ENCODE assay signal across 8 cellular contexts in genomic region chr1:54199765-54200518, GRCh38. TPM values are rescaled to one million over a fixed set of nuclear protein-coding genes. Genes with fewer than 3 reads are reported as not detected.
DNase-seq lines count a peak whose midpoint lies in the region; ATAC-seq and TF ChIP-seq lines count a peak whose summit lies in the region.

Gene CYB5RL, minus strand, starts transcription at chr1:54200030. Its CDS starts 4,414 bp downstream, at chr1:54195616.
Gene MRPL37, plus strand, starts transcription at chr1:54200167. Its CDS starts 77 bp downstream, at chr1:54200244.

- 0 to 1% methylated on average over 29 to 51 of the region's 51 CpGs for WGBS in testis, 2 donors

- TF ChIP-seq CTCF in GM10266 (IDR thresholded peaks at IDR 0.05; ENCODE audit: control insufficient read depth, insufficient read depth, low read depth, missing control alignments), result no peak
- TF ChIP-seq CTCF in glutamatergic neuron (IDR thresholded peaks at IDR 0.05; ENCODE audit: partially characterized antibody, unreplicated experiment), result no peak
- TF ChIP-seq CTCF in omental fat pad (IDR thresholded peaks at IDR 0.05), result no peak
- peak in 1 of 3 experiments; percentile 22 for TF ChIP-seq CTCF in testis (IDR thresholded peaks at IDR 0.05)

- intact Hi-C loops in testis (cut with DNase I; ENCODE audit: low total_unique reads), result no loop called here

- no peaks in the 10 kb centered on the region for H3K36me3 ChIP-seq in testis (ENCODE audit: low read depth, missing control alignments)

- peaks cover 36% of the 10 kb centered on the region for H3K4me1 Mint-ChIP-seq in activated naive CD4-positive, alpha-beta T cell treated with anti-CD3 and anti-CD28 coated beads, Interleukin-2, amount 50 U/mL, for 24 hours
- peaks cover 10% of the 10 kb centered on the region for H3K4me1 Mint-ChIP-seq in glutamatergic neuron (ENCODE audit: low read depth, unreplicated experiment)

- no peaks in the 10 kb centered on the region for H3K9me3 Mint-ChIP-seq in activated naive CD4-positive, alpha-beta T cell treated with anti-CD3 and anti-CD28 coated beads, Interleukin-2, amount 50 U/mL, for 24 hours
- H3K9me3 Mint-ChIP-seq in glutamatergic neuron (ENCODE audit: unreplicated experiment), result peaks cover 2% of the 10 kb centered on the region

- H3K4me1 ChIP-seq in testis, result peaks cover 16% of the 10 kb centered on the region

- H3K4me3 ChIP-seq in testis, result peak within 1 kb of the TSS; percentile 72 to 94

- peaks cover 2% of the 10 kb centered on the region for H3K36me3 Mint-ChIP-seq in activated naive CD4-positive, alpha-beta T cell treated with anti-CD3 and anti-CD28 coated beads, Interleukin-2, amount 50 U/mL, for 24 hours
- H3K36me3 Mint-ChIP-seq in glutamatergic neuron (ENCODE audit: unreplicated experiment), result no peaks in the 10 kb centered on the region

- no peak for TF ChIP-seq POLR2A in testis (IDR thresholded peaks at IDR 0.05)

- ATAC-seq in HG02623 (IDR thresholded peaks at IDR 0.05; ENCODE audit: unreplicated experiment) (peak; percentile 96), SK-N-SH treated with all-trans-retinoic acid at 6 μM for 48 hours (peak; percentile 99), omental fat pad (ENCODE audit: low FRiP score) (peak; percentile 99)

- H3K27ac ChIP-seq in testis, result peak within 1 kb of the TSS; percentile 71 to 79

- H3K27ac Mint-ChIP-seq in activated naive CD4-positive, alpha-beta T cell treated with anti-CD3 and anti-CD28 coated beads, Interleukin-2, amount 50 U/mL, for 24 hours, result peak within 1 kb of the TSS; percentile 89
- H3K27ac Mint-ChIP-seq in glutamatergic neuron (ENCODE audit: unreplicated experiment), result peak within 1 kb of the TSS; percentile 72

- no peaks in the 10 kb centered on the region for H3K27me3 Mint-ChIP-seq in activated naive CD4-positive, alpha-beta T cell treated with anti-CD3 and anti-CD28 coated beads, Interleukin-2, amount 50 U/mL, for 24 hours
- H3K27me3 Mint-ChIP-seq in glutamatergic neuron (ENCODE audit: unreplicated experiment), result peaks cover 3% of the 10 kb centered on the region

- H3K27me3 ChIP-seq in testis, result no peaks in the 10 kb centered on the region

- peak; percentile 96 for DNase-seq in GM10266 (ENCODE audit: extremely low spot score)
- DNase-seq in NCI-H1092 treated with DMSO at 0.1 percent for 48 hours (lab: John Stamatoyannopoulos, UW), result peak; percentile 96
- peak; percentile 90 for DNase-seq in glutamatergic neuron
- DNase-seq in omental fat pad (ENCODE audit: low spot score), result peak; percentile 87
- peak; percentile 98 for DNase-seq in testis

- H3K4me3 Mint-ChIP-seq in activated naive CD4-positive, alpha-beta T cell treated with anti-CD3 and anti-CD28 coated beads, Interleukin-2, amount 50 U/mL, for 24 hours, result peak within 1 kb of the TSS; percentile 95
- peak within 1 kb of the TSS; percentile 95 for H3K4me3 Mint-ChIP-seq in glutamatergic neuron (ENCODE audit: unreplicated experiment)

- H3K9me3 ChIP-seq in testis, result no peaks in the 10 kb centered on the region

TF ChIP-seq in SK-N-SH treated with all-trans-retinoic acid at 6 μM for 48 hours, 23 proteins besides CTCF, POLR2A, EP300 and RAD21:
- TF ChIP-seq, protein P1, sequence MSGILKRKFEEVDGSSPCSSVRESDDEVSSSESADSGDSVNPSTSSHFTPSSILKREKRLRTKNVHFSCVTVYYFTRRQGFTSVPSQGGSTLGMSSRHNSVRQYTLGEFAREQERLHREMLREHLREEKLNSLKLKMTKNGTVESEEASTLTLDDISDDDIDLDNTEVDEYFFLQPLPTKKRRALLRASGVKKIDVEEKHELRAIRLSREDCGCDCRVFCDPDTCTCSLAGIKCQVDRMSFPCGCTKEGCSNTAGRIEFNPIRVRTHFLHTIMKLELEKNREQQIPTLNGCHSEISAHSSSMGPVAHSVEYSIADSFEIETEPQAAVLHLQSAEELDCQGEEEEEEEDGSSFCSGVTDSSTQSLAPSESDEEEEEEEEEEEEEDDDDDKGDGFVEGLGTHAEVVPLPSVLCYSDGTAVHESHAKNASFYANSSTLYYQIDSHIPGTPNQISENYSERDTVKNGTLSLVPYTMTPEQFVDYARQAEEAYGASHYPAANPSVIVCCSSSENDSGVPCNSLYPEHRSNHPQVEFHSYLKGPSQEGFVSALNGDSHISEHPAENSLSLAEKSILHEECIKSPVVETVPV (CRISPR knock-in tag; IDR thresholded peaks at IDR 0.05), result no peak
- TF ChIP-seq SNAI2 (CRISPR knock-in tag; IDR thresholded peaks at IDR 0.05) (no peak), ZNF8 (CRISPR knock-in tag; IDR thresholded peaks at IDR 0.05) (no peak), POU6F1 (CRISPR knock-in tag; IDR thresholded peaks at IDR 0.05; ENCODE audit: borderline replicate concordance, low read depth) (no peak), CREB5 (CRISPR knock-in tag; IDR thresholded peaks at IDR 0.05; ENCODE audit: low read depth) (no peak), ZNF565 (CRISPR knock-in tag; conservative IDR thresholded peaks at IDR 0.05; ENCODE audit: low read depth) (no peak), PPARA (CRISPR knock-in tag; IDR thresholded peaks at IDR 0.05; ENCODE audit: borderline replicate concordance) (no peak)
- TF ChIP-seq, protein P2, sequence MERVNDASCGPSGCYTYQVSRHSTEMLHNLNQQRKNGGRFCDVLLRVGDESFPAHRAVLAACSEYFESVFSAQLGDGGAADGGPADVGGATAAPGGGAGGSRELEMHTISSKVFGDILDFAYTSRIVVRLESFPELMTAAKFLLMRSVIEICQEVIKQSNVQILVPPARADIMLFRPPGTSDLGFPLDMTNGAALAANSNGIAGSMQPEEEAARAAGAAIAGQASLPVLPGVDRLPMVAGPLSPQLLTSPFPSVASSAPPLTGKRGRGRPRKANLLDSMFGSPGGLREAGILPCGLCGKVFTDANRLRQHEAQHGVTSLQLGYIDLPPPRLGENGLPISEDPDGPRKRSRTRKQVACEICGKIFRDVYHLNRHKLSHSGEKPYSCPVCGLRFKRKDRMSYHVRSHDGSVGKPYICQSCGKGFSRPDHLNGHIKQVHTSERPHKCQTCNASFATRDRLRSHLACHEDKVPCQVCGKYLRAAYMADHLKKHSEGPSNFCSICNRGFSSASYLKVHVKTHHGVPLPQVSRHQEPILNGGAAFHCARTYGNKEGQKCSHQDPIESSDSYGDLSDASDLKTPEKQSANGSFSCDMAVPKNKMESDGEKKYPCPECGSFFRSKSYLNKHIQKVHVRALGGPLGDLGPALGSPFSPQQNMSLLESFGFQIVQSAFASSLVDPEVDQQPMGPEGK (CRISPR knock-in tag; IDR thresholded peaks at IDR 0.05; ENCODE audit: borderline replicate concordance), result no peak

RNA-seq across cellular contexts. Expression of gene CYB5RL, which starts in this region (rescaled TPM):
- total RNA-seq in glutamatergic neuron (ENCODE audit: unreplicated experiment), result 6.8 TPM
- 1 to 10 TPM; 3.1 to 7.1 (median 4.1) TPM for total RNA-seq in omental fat pad
- total RNA-seq in testis, result 10 to 100 TPM in 1 of 2 donors, 1 to 10 TPM in 1; 8.7 to 11.5 TPM
- polyA plus RNA-seq in testis (ENCODE audit: insufficient read depth, low read depth, low replicate concordance), result 6.3 TPM

RNA-seq across cellular contexts. Expression of gene MRPL37, which starts in this region (rescaled TPM):
- total RNA-seq in glutamatergic neuron (ENCODE audit: unreplicated experiment) (50.9 TPM), omental fat pad (10 to 100 TPM; 53.2 to 84.9 (median 56.9) TPM), testis (10 to 100 TPM; 89.1 to 91.4 TPM)
- 74.2 TPM for polyA plus RNA-seq in testis (ENCODE audit: insufficient read depth, low read depth, low replicate concordance)

Comparison
In these comparisons a context has a peak if more than half of its experiments do, and no peak if none do; other contexts are left out.
1. Peak in every context shown above with its lines: DNase-seq, ATAC-seq, H3K4me3 ChIP-seq and H3K27ac ChIP-seq.